In the genomic region with DNA sequence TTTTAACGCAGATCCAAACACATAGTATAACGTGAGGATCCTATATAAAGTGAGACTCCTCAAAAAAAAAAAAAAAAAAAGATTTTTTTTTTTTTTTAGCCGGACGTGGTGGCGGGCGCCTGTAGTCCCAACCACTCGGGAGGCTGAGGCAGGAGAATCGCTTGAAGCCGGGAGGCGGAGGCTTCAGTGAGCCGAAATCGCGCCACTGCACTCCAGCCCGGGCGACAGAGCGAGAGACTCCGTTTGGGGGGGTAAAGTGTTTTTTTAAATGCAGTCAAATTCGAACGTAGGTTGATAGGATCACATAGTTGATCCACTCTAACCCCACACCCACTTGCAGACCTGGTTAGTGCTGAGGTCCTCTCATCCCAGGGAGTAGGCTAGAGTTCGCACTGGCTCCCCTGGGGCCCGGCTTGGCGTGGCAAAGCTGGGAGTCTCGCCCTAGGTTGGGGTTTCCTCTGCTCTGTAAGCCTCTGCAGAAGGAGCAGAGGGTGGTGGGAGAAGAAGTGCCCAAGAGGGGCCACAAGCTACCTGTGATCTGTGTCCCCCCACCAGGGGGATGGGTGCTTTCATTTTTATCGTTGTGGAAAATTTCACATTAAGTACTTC, we compare ENCODE assay signal across 8 cellular contexts. TPM values are rescaled to one million over a fixed set of nuclear protein-coding genes. Genes with fewer than 3 reads are reported as not detected.
DNase-seq lines count a peak whose midpoint lies in the region; ATAC-seq, FAIRE-seq and TF ChIP-seq lines count a peak whose summit lies in the region.

No MANE protein-coding gene starts in this region.

- no peaks in the 10 kb centered on the region for H4K20me1 ChIP-seq in keratinocyte (ENCODE audit: control insufficient read depth, extremely low read depth, insufficient read depth, low read length)

- WGBS in testis, 2 donors, result 24 to 26% methylated on average over 24 of the region's 24 CpGs

- peaks cover 5% of the 10 kb centered on the region for H3K79me2 ChIP-seq in keratinocyte (ENCODE audit: control insufficient read depth, insufficient read depth, low read length)

- peak overlapping the region; percentile 72 for H3K9ac ChIP-seq in keratinocyte (ENCODE audit: control insufficient read depth, extremely low read depth, insufficient read depth, low read length)

- CTCF ChIA-PET in activated CD8-positive, alpha-beta memory T cell treated with anti-CD3 and anti-CD28 coated beads, Interleukin-2, amount 10 ng/mL, durations not matched to agents 7 days and 5 days (lab: Charles Lee), result no interaction called here

- TF ChIP-seq POLR2A in testis (IDR thresholded peaks at IDR 0.05), result no peak

- dilution Hi-C loops in keratinocyte (cut with MboI; ENCODE audit: extremely low pct_ligation_motif_present, low sequenced_read_pairs), result no loop called here

- no peaks in the 10 kb centered on the region for H3K9me1 ChIP-seq in keratinocyte (ENCODE audit: control insufficient read depth, extremely low read depth, insufficient read depth, low read length)

- H3K36me3 Mint-ChIP-seq in activated CD8-positive, alpha-beta memory T cell treated with anti-CD3 and anti-CD28 coated beads, Interleukin-2, amount 10 ng/mL, durations not matched to agents 7 days and 5 days, result no peaks in the 10 kb centered on the region
- peaks cover 2% of the 10 kb centered on the region for H3K36me3 Mint-ChIP-seq in activated naive CD8-positive, alpha-beta T cell treated with anti-CD3 and anti-CD28 coated beads for 36 hours

- H3K9me3 ChIP-seq in keratinocyte (ENCODE audit: control insufficient read depth, low read depth, low read length), result no peaks in the 10 kb centered on the region
- H3K9me3 ChIP-seq in testis, result no peaks in the 10 kb centered on the region

- no peak for DNase-seq in activated CD8-positive, alpha-beta memory T cell treated with anti-CD3 and anti-CD28 coated beads, Interleukin-2, amount 10 ng/mL, durations not matched to agents 7 days and 5 days
- no peak for DNase-seq in activated CD8-positive, alpha-beta memory T cell treated with anti-CD3 and anti-CD28 coated beads, Interleukin-2, amount 50 U/mL, for 48 hours
- no peak for DNase-seq in activated naive CD8-positive, alpha-beta T cell treated with anti-CD3 and anti-CD28 coated beads for 36 hours
- DNase-seq in keratinocyte (ENCODE audit: low read depth, low spot score) (no peak), testis (no peak), NCI-H1105 treated with DMSO at 0.1 percent for 48 hours (lab: John Stamatoyannopoulos, UW) (no peak), LoVo (ENCODE audit: low spot score) (no peak)
- no peak for DNase-seq in activated CD4-positive, alpha-beta T cell treated with anti-CD3 and anti-CD28 coated beads for 1 hour

- FAIRE-seq in keratinocyte (lab: Jason Lieb, UNC), result no peak

- H3K4me3 ChIP-seq in keratinocyte (ENCODE audit: control insufficient read depth in 2 of 3, extremely low read depth in 1 of 3, insufficient read depth in 2 of 3, low read depth in 1 of 3, low read length in 3 of 3) (peak overlapping the region; percentile 55 to 73 (median 67)), testis (peak overlapping the region; percentile 54 to 69)

- H3K4me1 ChIP-seq in keratinocyte (ENCODE audit: control insufficient read depth, extremely low read depth, insufficient read depth, low read length), result peaks cover 11% of the 10 kb centered on the region
- peaks cover 12% of the 10 kb centered on the region for H3K4me1 ChIP-seq in testis

- peak overlapping the region; percentile 49 for H3K27ac ChIP-seq in keratinocyte (ENCODE audit: control insufficient read depth, insufficient read depth, low read length)
- H3K27ac ChIP-seq in testis, result peak overlapping the region; percentile 52 to 65

- no peaks in the 10 kb centered on the region for H3K9me3 Mint-ChIP-seq in activated CD8-positive, alpha-beta memory T cell treated with anti-CD3 and anti-CD28 coated beads, Interleukin-2, amount 10 ng/mL, durations not matched to agents 7 days and 5 days (ENCODE audit: low read depth)
- no peaks in the 10 kb centered on the region for H3K9me3 Mint-ChIP-seq in activated naive CD8-positive, alpha-beta T cell treated with anti-CD3 and anti-CD28 coated beads for 36 hours

- H3K4me2 ChIP-seq in keratinocyte (ENCODE audit: control insufficient read depth, extremely low read depth, insufficient read depth, low read depth, low read length), result peak overlapping the region; percentile 76

- ATAC-seq in activated CD8-positive, alpha-beta memory T cell treated with anti-CD3 and anti-CD28 coated beads, Interleukin-2, amount 10 ng/mL, durations not matched to agents 7 days and 5 days, result no peak

- peaks cover 37% of the 10 kb centered on the region for H3K4me1 Mint-ChIP-seq in activated CD8-positive, alpha-beta memory T cell treated with anti-CD3 and anti-CD28 coated beads, Interleukin-2, amount 10 ng/mL, durations not matched to agents 7 days and 5 days
- peaks cover 10% of the 10 kb centered on the region for H3K4me1 Mint-ChIP-seq in activated naive CD8-positive, alpha-beta T cell treated with anti-CD3 and anti-CD28 coated beads for 36 hours

- H2AFZ ChIP-seq in keratinocyte (ENCODE audit: control insufficient read depth, low read length), result no peak overlapping the region

- H3K27ac Mint-ChIP-seq in activated CD8-positive, alpha-beta memory T cell treated with anti-CD3 and anti-CD28 coated beads, Interleukin-2, amount 10 ng/mL, durations not matched to agents 7 days and 5 days, result peak overlapping the region; percentile 91
- H3K27ac Mint-ChIP-seq in activated naive CD8-positive, alpha-beta T cell treated with anti-CD3 and anti-CD28 coated beads for 36 hours, result no peak overlapping the region

- TF ChIP-seq CTCF in keratinocyte (optimal IDR thresholded peaks at IDR 0.05 in 1 of 3, IDR thresholded peaks at IDR 0.05 in 1 of 3, conservative IDR thresholded peaks at IDR 0.05 in 1 of 3; ENCODE audit: extremely low read depth in 1 of 3, insufficient read depth in 2 of 3, low read length in 3 of 3) (no peak), testis (IDR thresholded peaks at IDR 0.05) (no peak)

- H3K4me3 Mint-ChIP-seq in activated CD8-positive, alpha-beta memory T cell treated with anti-CD3 and anti-CD28 coated beads, Interleukin-2, amount 10 ng/mL, durations not matched to agents 7 days and 5 days, result peak overlapping the region; percentile 90
- H3K4me3 Mint-ChIP-seq in activated naive CD8-positive, alpha-beta T cell treated with anti-CD3 and anti-CD28 coated beads for 36 hours, result peak overlapping the region; percentile 86

- H3K36me3 ChIP-seq in keratinocyte (ENCODE audit: control insufficient read depth in 2 of 2, extremely low read depth in 1 of 2, insufficient read depth in 2 of 2, low read length in 2 of 2) (no peaks in the 10 kb centered on the region), testis (ENCODE audit: low read depth, missing control alignments) (no peaks in the 10 kb centered on the region)

- H3K27me3 ChIP-seq in keratinocyte (ENCODE audit: control insufficient read depth, extremely low read depth, insufficient read depth, low read length) (no peaks in the 10 kb centered on the region), testis (no peaks in the 10 kb centered on the region)

- peaks cover 7% of the 10 kb centered on the region for H3K27me3 Mint-ChIP-seq in activated CD8-positive, alpha-beta memory T cell treated with anti-CD3 and anti-CD28 coated beads, Interleukin-2, amount 10 ng/mL, durations not matched to agents 7 days and 5 days
- peaks cover 17% of the 10 kb centered on the region for H3K27me3 Mint-ChIP-seq in activated naive CD8-positive, alpha-beta T cell treated with anti-CD3 and anti-CD28 coated beads for 36 hours

- intact Hi-C loops in testis (cut with DNase I; ENCODE audit: low total_unique reads), result no loop called here

RNA-seq across cellular contexts. Expression of gene RNF225, which starts 6.5 kb away (rescaled TPM):
- under 1 TPM; 0.61 to 0.70 TPM for total RNA-seq in activated CD8-positive, alpha-beta memory T cell treated with anti-CD3 and anti-CD28 coated beads, Interleukin-2, amount 10 ng/mL, durations not matched to agents 7 days and 5 days
- total RNA-seq in activated naive CD8-positive, alpha-beta T cell treated with anti-CD3 and anti-CD28 coated beads for 36 hours, result 1 to 10 TPM in 1 of 2 experiments, under 1 TPM in 1; 0.82 to 1.6 TPM
- polyA plus RNA-seq in keratinocyte (0.06 TPM in 1 of 3 replicates, not detected in the others), testis (ENCODE audit: insufficient read depth, low read depth, low replicate concordance) (not detected)
- 0.27 TPM for polyA plus RNA-seq in keratinocyte (2011; ENCODE audit: low read depth)
- polyA plus RNA-seq in keratinocyte (2011; cell fraction: cytosol; rRNA removed), result 0.16 TPM in 1 of 2 replicates, not detected in the other
- 0.20 TPM in 1 of 2 replicates, not detected in the other for polyA plus RNA-seq in keratinocyte (2011; cell fraction: nucleus; rRNA removed)
- polyA plus RNA-seq in keratinocyte (2012; ENCODE audit: low replicate concordance), result 1.6 TPM in 1 of 2 replicates, not detected in the other
- polyA minus RNA-seq in keratinocyte, result 0.46 TPM in 1 of 3 replicates, not detected in the others
- 2.9 TPM for polyA minus RNA-seq in keratinocyte (2011; cell fraction: cytosol; rRNA and poly(A)+ RNA removed)
- polyA minus RNA-seq in keratinocyte (2011; cell fraction: nucleus; rRNA and poly(A)+ RNA removed), result 0.62 and 0.84 TPM in 2 replicates
- total RNA-seq in testis, result not detected

RNA-seq across cellular contexts. Expression of gene ZNF584, which starts 6.5 kb away (rescaled TPM):
- 10 to 100 TPM in 1 of 2 experiments, 1 to 10 TPM in 1; 7.8 to 11.2 TPM for total RNA-seq in activated CD8-positive, alpha-beta memory T cell treated with anti-CD3 and anti-CD28 coated beads, Interleukin-2, amount 10 ng/mL, durations not matched to agents 7 days and 5 days
- 10 to 100 TPM; 15.1 to 17.2 TPM for total RNA-seq in activated naive CD8-positive, alpha-beta T cell treated with anti-CD3 and anti-CD28 coated beads for 36 hours
- 12.2 to 15.5 TPM (median 12.9 TPM) in 3 replicates for polyA plus RNA-seq in keratinocyte
- 8.2 TPM for polyA plus RNA-seq in keratinocyte (2011; ENCODE audit: low read depth)
- polyA plus RNA-seq in keratinocyte (2011; cell fraction: cytosol; rRNA removed), result 11.7 and 12.9 TPM in 2 replicates
- polyA plus RNA-seq in keratinocyte (2011; cell fraction: nucleus; rRNA removed), result 14.9 and 18.8 TPM in 2 replicates
- 9.0 and 11.5 TPM in 2 replicates for polyA plus RNA-seq in keratinocyte (2012; ENCODE audit: low replicate concordance)
- 13.8 to 17.3 TPM (median 15.1 TPM) in 3 replicates for polyA minus RNA-seq in keratinocyte
- 15.0 TPM for polyA minus RNA-seq in keratinocyte (2011; cell fraction: cytosol; rRNA and poly(A)+ RNA removed)
- polyA minus RNA-seq in keratinocyte (2011; cell fraction: nucleus; rRNA and poly(A)+ RNA removed), result 11.8 and 15.0 TPM in 2 replicates
- total RNA-seq in testis, result 10 to 100 TPM; 22.1 to 33.9 TPM
- polyA plus RNA-seq in testis (ENCODE audit: insufficient read depth, low read depth, low replicate concordance), result 10.4 TPM

RNA-seq across cellular contexts. Expression of gene RPS5, which starts 14.9 kb away (rescaled TPM):
- 1,000 to 10,000 TPM in 1 of 2 experiments, 100 to 1,000 TPM in 1; 914 to 1,022 TPM for total RNA-seq in activated CD8-positive, alpha-beta memory T cell treated with anti-CD3 and anti-CD28 coated beads, Interleukin-2, amount 10 ng/mL, durations not matched to agents 7 days and 5 days
- 1,000 to 10,000 TPM; 1,717 to 1,777 TPM for total RNA-seq in activated naive CD8-positive, alpha-beta T cell treated with anti-CD3 and anti-CD28 coated beads for 36 hours
- 1,865 to 3,107 TPM (median 2,056 TPM) in 3 replicates for polyA plus RNA-seq in keratinocyte
- polyA plus RNA-seq in keratinocyte (2011; ENCODE audit: low read depth), result 1,229 TPM
- polyA plus RNA-seq in keratinocyte (2011; cell fraction: cytosol; rRNA removed), result 1,839 and 2,734 TPM in 2 replicates
- 593 and 706 TPM in 2 replicates for polyA plus RNA-seq in keratinocyte (2011; cell fraction: nucleus; rRNA removed)
- 1,608 and 1,832 TPM in 2 replicates for polyA plus RNA-seq in keratinocyte (2012; ENCODE audit: low replicate concordance)
- 1,723 to 3,071 TPM (median 2,205 TPM) in 3 replicates for polyA minus RNA-seq in keratinocyte
- polyA minus RNA-seq in keratinocyte (2011; cell fraction: cytosol; rRNA and poly(A)+ RNA removed), result 1,152 TPM
- 275 and 289 TPM in 2 replicates for polyA minus RNA-seq in keratinocyte (2011; cell fraction: nucleus; rRNA and poly(A)+ RNA removed)
- 1,000 to 10,000 TPM in 1 of 2 donors, 100 to 1,000 TPM in 1; 437 to 1,004 TPM for total RNA-seq in testis
- polyA plus RNA-seq in testis (ENCODE audit: insufficient read depth, low read depth, low replicate concordance), result 746 TPM

RNA-seq across cellular contexts. Expression of gene ZNF837, which starts 21.1 kb away (rescaled TPM):
- total RNA-seq in activated CD8-positive, alpha-beta memory T cell treated with anti-CD3 and anti-CD28 coated beads, Interleukin-2, amount 10 ng/mL, durations not matched to agents 7 days and 5 days, result 1 to 10 TPM in 1 of 2 experiments, under 1 TPM in 1; 0.98 to 1.2 TPM
- 1 to 10 TPM; 2.0 to 2.1 TPM for total RNA-seq in activated naive CD8-positive, alpha-beta T cell treated with anti-CD3 and anti-CD28 coated beads for 36 hours
- polyA plus RNA-seq in keratinocyte, result 0.29 to 1.0 TPM (median 0.39 TPM) in 3 replicates
- 0.17 TPM for polyA plus RNA-seq in keratinocyte (2011; ENCODE audit: low read depth)
- 0.33 and 1.3 TPM in 2 replicates for polyA plus RNA-seq in keratinocyte (2011; cell fraction: cytosol; rRNA removed)
- polyA plus RNA-seq in keratinocyte (2011; cell fraction: nucleus; rRNA removed), result 0.43 and 1.1 TPM in 2 replicates
- 0.73 and 0.99 TPM in 2 replicates for polyA plus RNA-seq in keratinocyte (2012; ENCODE audit: low replicate concordance)
- 0.16 TPM in 2 of 3 replicates, not detected in the other for polyA minus RNA-seq in keratinocyte
- polyA minus RNA-seq in keratinocyte (2011; cell fraction: cytosol; rRNA and poly(A)+ RNA removed), result 2.3 TPM
- polyA minus RNA-seq in keratinocyte (2011; cell fraction: nucleus; rRNA and poly(A)+ RNA removed), result 0.62 and 0.74 TPM in 2 replicates
- total RNA-seq in testis, result 1 to 10 TPM; 6.2 to 9.3 TPM
- 1.3 TPM for polyA plus RNA-seq in testis (ENCODE audit: insufficient read depth, low read depth, low replicate concordance)

RNA-seq across cellular contexts. Expression of gene ZNF132, which starts 38.0 kb away (rescaled TPM):
- 1 to 10 TPM; 5.4 to 5.8 TPM for total RNA-seq in activated CD8-positive, alpha-beta memory T cell treated with anti-CD3 and anti-CD28 coated beads, Interleukin-2, amount 10 ng/mL, durations not matched to agents 7 days and 5 days
- 1 to 10 TPM; 4.3 TPM for total RNA-seq in activated naive CD8-positive, alpha-beta T cell treated with anti-CD3 and anti-CD28 coated beads for 36 hours
- polyA plus RNA-seq in keratinocyte, result 1.5 to 2.1 TPM (median 1.6 TPM) in 3 replicates
- 0.25 TPM for polyA plus RNA-seq in keratinocyte (2011; ENCODE audit: low read depth)
- polyA plus RNA-seq in keratinocyte (2011; cell fraction: cytosol; rRNA removed), result 0.48 and 0.95 TPM in 2 replicates
- 2.1 and 2.2 TPM in 2 replicates for polyA plus RNA-seq in keratinocyte (2011; cell fraction: nucleus; rRNA removed)
- polyA plus RNA-seq in keratinocyte (2012; ENCODE audit: low replicate concordance), result 1.6 and 2.6 TPM in 2 replicates
- polyA minus RNA-seq in keratinocyte, result 1.9 to 5.9 TPM (median 4.0 TPM) in 3 replicates
- polyA minus RNA-seq in keratinocyte (2011; cell fraction: cytosol; rRNA and poly(A)+ RNA removed), result 3.5 TPM
- 3.0 and 5.0 TPM in 2 replicates for polyA minus RNA-seq in keratinocyte (2011; cell fraction: nucleus; rRNA and poly(A)+ RNA removed)
- total RNA-seq in testis, result 10 to 100 TPM; 11.4 to 11.6 TPM
- 5.5 TPM for polyA plus RNA-seq in testis (ENCODE audit: insufficient read depth, low read depth, low replicate concordance)
